13 cellular contexts compared by ENCODE assay signal in genomic region chr9:131180454-131180853, GRCh38. TPM values are rescaled to one million over a fixed set of nuclear protein-coding genes. Genes with fewer than 3 reads are reported as not detected.
DNase-seq lines count a peak whose midpoint lies in the region; ATAC-seq, FAIRE-seq and TF ChIP-seq lines count a peak whose summit lies in the region.
"Had no signal": no experiment of that assay in that cellular context is flagged by ENCODE, and none has a peak within 500 bp of the region (broad histone marks: within the 10 kb centered on the region; RNA-seq: fewer than 3 reads in every experiment).

No MANE protein-coding gene starts in this region.

- no peak for DNase-seq in Right ventricle myocardium inferior (ENCODE audit: missing footprints)
- DNase-seq in cardiac septum (ENCODE audit: low spot score) = no peak
- no peak for DNase-seq in GM12878 (ENCODE audit: low read depth, low spot score)
- DNase-seq in right cardiac atrium = peak in 1 of 3 donors; percentile 12
- no peak for DNase-seq in Kasumi-1 (lab: John Stamatoyannopoulos, UW)
- no peak for DNase-seq in midbrain (lab: John Stamatoyannopoulos, UW)
- DNase-seq in omental fat pad (ENCODE audit: low spot score) = no peak
- DNase-seq: activated CD4-positive, alpha-beta memory T cell treated with anti-CD3 and anti-CD28 coated beads, Interleukin-2, amount 10 ng/mL, durations not matched to agents 7 days and 5 days; colonic mucosa; heart right ventricle; NCI-H2081 had no signal

- no peak overlapping the region for H3K9ac ChIP-seq in GM12878 (ENCODE audit: control insufficient read depth, insufficient read depth, low read length)

- RAD21 ChIA-PET in GM12878 (lab: Charles Lee; ENCODE audit: unreplicated experiment) = interaction anchor here (0.7 to 6.5 kb wide), 9 partner anchors 58 to 156 kb away, joined by 3 to 74 read pairs (median 5); partner anchors contain the start of gene FAM78A

- TF ChIP-seq CTCF in GM12878 (IDR thresholded peaks at IDR 0.05 in 2 of 3, conservative IDR thresholded peaks at IDR 0.05 in 1 of 3; ENCODE audit: control insufficient read depth in 2 of 3, extremely low read depth in 1 of 3, insufficient read depth in 1 of 3, low read depth in 3 of 3, low read length in 3 of 3) (no peak), omental fat pad (IDR thresholded peaks at IDR 0.05) (no peak)

- CTCF ChIA-PET in GM12878 (lab: Yijun Ruan, JAX) = interaction anchor here (0.5 to 7.8 kb wide), 14 partner anchors 12 to 169 kb away, joined by 3 to 171 read pairs (median 6); partner anchors contain the start of genes FAM78A and NUP214

- ATAC-seq in Right ventricle myocardium inferior (peak; percentile 58), GM12878 (no peak), right cardiac atrium (peak; percentile 45 to 49), GM18858 (IDR thresholded peaks at IDR 0.05; ENCODE audit: unreplicated experiment) (no peak), omental fat pad (ENCODE audit: low FRiP score) (no peak)

- no peak for TF ChIP-seq RAD21 in GM12878 (IDR thresholded peaks at IDR 0.05; ENCODE audit: insufficient read depth, low read depth, low read length)

- no TSS peak for BruUV-seq in GM12878 (replicated peaks; lab: Mats Ljungman, UMichigan)

- no peaks in the 10 kb centered on the region for H3K9me3 ChIP-seq in GM12878 (replicated peaks; ENCODE audit: control insufficient read depth, insufficient read depth, low read length)
- no peaks in the 10 kb centered on the region for H3K9me3 ChIP-seq in right cardiac atrium (ENCODE audit: control insufficient read depth, low read length)
- H3K9me3 ChIP-seq: colonic mucosa, heart right ventricle had no signal

- POLR2A ChIA-PET in GM12878 (lab: Charles Lee) = interaction anchor here (1.0 kb wide), 1 partner anchor 57 kb away, joined by 3 read pairs; no protein-coding TSS in a partner anchor

- in situ Hi-C loops in GM12878 (cut with MboI) = no loop called here

- peaks cover 13 to 18% of the 10 kb centered on the region in 2 experiments for H3K36me3 ChIP-seq in GM12878 (ENCODE audit: control insufficient read depth in 2 of 2, insufficient read depth in 2 of 2, low read length in 1 of 2)

- SMC1A ChIA-PET in GM12878 (lab: Charles Lee; ENCODE audit: uncharacterized antibody, unreplicated experiment) = interaction anchor here (0.8 to 7.9 kb wide), 14 partner anchors 8 to 186 kb away, joined by 3 to 130 read pairs (median 3); no protein-coding TSS in a partner anchor

- no peak for FAIRE-seq in GM12878 (lab: Jason Lieb, UNC)

- H3K4me2 ChIP-seq in GM12878 (ENCODE audit: control insufficient read depth, insufficient read depth) = no peak overlapping the region; the same call in 1 of the 2 replicates

- no peaks in the 10 kb centered on the region for H4K20me1 ChIP-seq in GM12878 (ENCODE audit: control insufficient read depth, insufficient read depth)

- TF ChIP-seq POLR2A in GM12878 (IDR thresholded peaks at IDR 0.05; ENCODE audit: low read depth, low read length) = no peak

- H3K4me3 ChIP-seq in GM12878 (no peak overlapping the region), right cardiac atrium (ENCODE audit: low read length) (no peak overlapping the region)
- H3K4me3 ChIP-seq: colonic mucosa, heart right ventricle had no signal

- no peak overlapping the region for H2AFZ ChIP-seq in GM12878 (ENCODE audit: control insufficient read depth, low read depth, low read length)

- no peaks in the 10 kb centered on the region; the same call in 1 of the 2 replicates for H3K79me2 ChIP-seq in GM12878 (ENCODE audit: control insufficient read depth, insufficient read depth, low read length)

- H3K4me1 ChIP-seq in GM12878 (ENCODE audit: control insufficient read depth, insufficient read depth, low read length) (peaks cover 13% of the 10 kb centered on the region), right cardiac atrium (ENCODE audit: control insufficient read depth, insufficient read depth, low read length) (peaks cover 4% of the 10 kb centered on the region)
- H3K4me1 ChIP-seq: colonic mucosa had no signal

- TF ChIP-seq EP300 in GM12878 (IDR thresholded peaks at IDR 0.05; ENCODE audit: borderline replicate concordance in 1 of 2, control insufficient read depth in 1 of 2, low read depth in 2 of 2, low read length in 2 of 2) = no peak

- peak overlapping the region; percentile 35; the same call in 1 of the 2 replicates for H3K27ac ChIP-seq in GM12878 (ENCODE audit: control insufficient read depth, insufficient read depth)
- peak overlapping the region; percentile 6 for H3K27ac ChIP-seq in right cardiac atrium (ENCODE audit: low read length)
- H3K27ac ChIP-seq: 22Rv1 had no signal

- H3K27me3 ChIP-seq in GM12878 (replicated peaks in 1 of 2; ENCODE audit: control insufficient read depth in 2 of 2, insufficient read depth in 2 of 2, low read length in 1 of 2) (no peaks in the 10 kb centered on the region), right cardiac atrium (ENCODE audit: control insufficient read depth, insufficient read depth) (no peaks in the 10 kb centered on the region)
- H3K27me3 ChIP-seq: colonic mucosa, heart right ventricle had no signal

- 96% methylated on average over 6 of the region's 6 CpGs for WGBS in GM12878 (ENCODE audit: insufficient coverage, insufficient replicate concordance, low lambda C conversion rate, missing lambda C conversion rate)
- 50% methylated on average over 6 of the region's 6 CpGs for WGBS in right cardiac atrium

- intact Hi-C loops in Right ventricle myocardium inferior (cut with DNase I) = loop anchor here (5.0 kb wide), 1 partner anchor 57 kb away; no protein-coding TSS in a partner anchor
- intact Hi-C loops in cardiac septum (cut with DNase I) = loop anchor here (10.0 kb wide), 1 partner anchor 284 kb away; no protein-coding TSS in a partner anchor
- intact Hi-C loops in GM12878 (cut with micrococcal nuclease; ENCODE audit: unreplicated experiment) = no loop called here
- intact Hi-C loops in right cardiac atrium (cut with DNase I) = loop anchor here in 2 of 4 donors (5.0 to 10.0 kb wide), 2 partner anchors 47 to 94 kb away; partner anchors contain the start of gene FAM78A (in 1 of the 2)

TF ChIP-seq in GM12878, 131 proteins besides CTCF, POLR2A, EP300 and RAD21 (continues in another document):
- TF ChIP-seq CHD4 (IDR thresholded peaks at IDR 0.05) = no peak
- TF ChIP-seq NKRF (conservative IDR thresholded peaks at IDR 0.05) = no peak
- no peak for TF ChIP-seq MYB (IDR thresholded peaks at IDR 0.05; ENCODE audit: borderline replicate concordance, low read depth, low read length)
- TF ChIP-seq ATF7 (IDR thresholded peaks at IDR 0.05; ENCODE audit: low read depth) = no peak
- no peak for TF ChIP-seq RCOR1 (conservative IDR thresholded peaks at IDR 0.05; ENCODE audit: low read depth, low read length)

RNA-seq across cellular contexts. Expression of gene NUP214, which starts 55.1 kb away (rescaled TPM):
- total RNA-seq in Right ventricle myocardium inferior (20.8 TPM), cardiac septum (22.9 TPM), GM12878 (2014; rRNA removed) (11.0 and 16.7 TPM in 2 replicates), GM12878 (2014; rRNA removed; fragmentation: Illumina TruSeq; extraction: Trizol) (16.2 and 18.6 TPM in 2 replicates), GM12878 (2021) (53.8 and 54.3 TPM in 2 replicates), right cardiac atrium (10 to 100 TPM; 27.0 to 34.6 (median 29.6) TPM), omental fat pad (10 to 100 TPM; 27.4 to 78.3 (median 47.4) TPM)
- total RNA-seq in GM12878 (2013; cell fraction: nucleolus; rRNA removed) = 110 and 138 TPM in 2 replicates
- polyA plus RNA-seq in GM12878 (2011; ENCODE audit: low read depth) = 40.6 TPM
- polyA plus RNA-seq in GM12878 (2011; rRNA removed) (6.5 and 11.7 TPM in 2 replicates), GM12878 (2014; fragmentation: Illumina TruSeq; extraction: Trizol) (30.8 and 40.0 TPM in 2 replicates), GM12878 (2014; fragmentation: Nextera tagmentation; extraction: Ambion mirVana) (10 to 100 TPM; 16.9 to 18.3 TPM), GM12878 (2014; rRNA removed) (15.8 and 18.5 TPM in 2 replicates), GM12878 (2016; fragmentation: Nextera tagmentation; extraction: Ambion mirVana) (10 to 100 TPM; 27.2 to 34.5 TPM), right cardiac atrium (12.0 TPM)
- polyA plus RNA-seq in GM12878 (2011; cell fraction: cytosol; rRNA removed) = 13.6 and 21.5 TPM in 2 replicates
- 25.8 and 37.1 TPM in 2 replicates for polyA plus RNA-seq in GM12878 (2011; cell fraction: nucleus; rRNA removed)
- 22.3 and 26.9 TPM in 2 replicates for polyA plus RNA-seq in GM12878 (2012)
- 35.0 and 36.3 TPM in 2 replicates for polyA minus RNA-seq in GM12878 (2011; rRNA and poly(A)+ RNA removed)
- 18.3 and 26.6 TPM in 2 replicates for polyA minus RNA-seq in GM12878 (2011; cell fraction: cytosol; rRNA and poly(A)+ RNA removed)
- polyA minus RNA-seq in GM12878 (2011; cell fraction: nucleus; rRNA and poly(A)+ RNA removed) = 36.3 and 77.4 TPM in 2 replicates

Comparison
In these comparisons a context has a peak if more than half of its experiments do, and no peak if none do; other contexts are left out.
1. ATAC-seq: peak in Right ventricle myocardium inferior (single experiment) and right cardiac atrium (2 of 2); none in GM12878 (single experiment), GM18858 (single experiment) and omental fat pad (single experiment).